13 cellular contexts compared by ENCODE assay signal in the genomic region with DNA sequence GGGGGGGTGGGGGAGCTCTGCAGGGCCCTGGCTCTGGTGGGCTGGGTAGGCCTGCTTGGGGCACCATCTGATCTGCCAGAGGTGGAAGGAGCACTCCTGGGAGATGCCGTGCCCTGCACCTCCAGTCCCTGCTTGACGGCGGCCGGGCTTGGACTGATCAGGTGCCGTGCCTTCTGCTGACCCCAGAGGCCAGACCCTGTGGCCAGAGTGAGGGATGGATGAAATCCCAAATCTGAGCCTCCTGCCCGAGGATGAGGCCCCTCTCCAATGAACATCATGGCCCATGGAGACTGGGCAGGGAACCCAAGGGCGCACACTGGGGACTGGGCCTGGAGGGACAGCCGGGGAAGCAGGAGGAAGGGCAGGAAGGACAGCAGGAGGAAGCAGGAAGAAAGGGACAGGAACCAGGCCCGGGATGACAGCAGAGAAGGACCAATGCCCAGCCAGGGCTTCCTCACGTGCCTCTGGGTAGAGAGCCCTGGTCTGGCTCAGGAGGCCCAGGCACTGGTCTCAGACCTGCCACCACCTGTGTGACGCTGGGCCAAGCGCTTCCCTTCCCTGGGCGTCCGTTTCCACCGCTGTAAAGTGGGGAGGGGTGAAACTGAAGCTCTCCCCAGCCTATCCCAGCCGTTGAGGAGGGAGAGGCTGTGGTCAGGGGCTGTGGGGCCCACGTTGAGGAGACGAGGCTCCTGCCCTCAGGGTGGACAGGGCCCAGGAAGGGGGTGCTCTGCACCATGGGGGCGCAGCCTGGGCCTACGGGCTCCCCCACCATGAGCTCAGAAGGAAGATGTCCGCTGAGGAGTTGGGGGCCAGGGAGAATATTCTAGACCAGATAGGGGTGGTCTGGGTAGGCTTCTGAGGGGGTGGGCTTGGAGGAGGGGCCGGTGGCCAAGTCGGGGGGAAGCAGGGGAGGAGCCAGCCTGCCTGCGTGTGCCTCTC. TPM values are rescaled to one million over a fixed set of nuclear protein-coding genes. Genes with fewer than 3 reads are reported as not detected.
A peak's percentile ranks its signal among the peaks of the same experiment; 100 is the strongest.
DNase-seq lines count a peak whose midpoint lies in the region; ATAC-seq and TF ChIP-seq lines count a peak whose summit lies in the region.
"Had no signal": no experiment of that assay in that cellular context is flagged by ENCODE, and none has a peak within 500 bp of the region (broad histone marks: within the 10 kb centered on the region; RNA-seq: fewer than 3 reads in every experiment).

No MANE protein-coding gene starts in this region.

- H3K4me1 Mint-ChIP-seq in CD8-positive, alpha-beta memory T cell: peaks cover 30 to 67% (median 46%) of the 10 kb centered on the region in 3 donors
- H3K4me1 Mint-ChIP-seq in effector memory CD8-positive, alpha-beta T cell (ENCODE audit: low read depth in 2 of 2): peaks cover 51 to 53% of the 10 kb centered on the region in 2 donors
- no peaks in the 10 kb centered on the region for H3K4me1 Mint-ChIP-seq in progenitor cell of endocrine pancreas (ENCODE audit: low read depth)

- H3K9me3 Mint-ChIP-seq in CD8-positive, alpha-beta memory T cell: no peaks in the 10 kb centered on the region
- no peaks in the 10 kb centered on the region for H3K9me3 Mint-ChIP-seq in effector memory CD8-positive, alpha-beta T cell
- no peaks in the 10 kb centered on the region for H3K9me3 Mint-ChIP-seq in progenitor cell of endocrine pancreas (ENCODE audit: low read depth)

- H3K36me3 ChIP-seq in CD8-positive, alpha-beta memory T cell (ENCODE audit: insufficient read depth, low read length): no peaks in the 10 kb centered on the region
- H3K36me3 ChIP-seq: breast epithelium had no signal

- H3K27me3 ChIP-seq in CD8-positive, alpha-beta memory T cell (ENCODE audit: insufficient read depth, low read length, poor library complexity, severe bottlenecking): no peaks in the 10 kb centered on the region
- H3K27me3 ChIP-seq: breast epithelium had no signal

- peaks cover 83% of the 10 kb centered on the region for H3K4me1 ChIP-seq in CD8-positive, alpha-beta memory T cell (ENCODE audit: insufficient read depth, low read length)
- H3K4me1 ChIP-seq: breast epithelium had no signal

- peaks cover 0 to 3% (median 0%) of the 10 kb centered on the region in 3 donors for H3K36me3 Mint-ChIP-seq in CD8-positive, alpha-beta memory T cell
- peaks cover 35% of the 10 kb centered on the region for H3K36me3 Mint-ChIP-seq in effector memory CD8-positive, alpha-beta T cell (ENCODE audit: insufficient read depth)
- H3K36me3 Mint-ChIP-seq in progenitor cell of endocrine pancreas (ENCODE audit: insufficient read depth): peaks cover 3% of the 10 kb centered on the region

- peak in 2 of 5 donors; percentile 1 to 47 for DNase-seq in CD8-positive, alpha-beta memory T cell
- peak; percentile 25 for DNase-seq in SKM-1 (lab: John Stamatoyannopoulos, UW; ENCODE audit: unreplicated experiment)
- DNase-seq in effector memory CD8-positive, alpha-beta T cell: no peak
- no peak for DNase-seq in progenitor cell of endocrine pancreas (ENCODE audit: low spot score, unreplicated experiment)
- no peak for DNase-seq in NCI-H774 (lab: John Stamatoyannopoulos, UW)
- no peak for DNase-seq in AG08395 (ENCODE audit: low spot score)
- DNase-seq in NCI-H2029 treated with DMSO at 0.1 percent for 48 hours (lab: John Stamatoyannopoulos, UW): no peak
- DNase-seq in GM10248 (ENCODE audit: extremely low spot score): no peak
- DNase-seq: PC-9 had no signal

- no peaks in the 10 kb centered on the region for H3K9me3 ChIP-seq in CD8-positive, alpha-beta memory T cell (ENCODE audit: low read length)
- H3K9me3 ChIP-seq: breast epithelium had no signal

- ATAC-seq in effector memory CD8-positive, alpha-beta T cell (replicated peaks): no peak

- H3K4me3 Mint-ChIP-seq in CD8-positive, alpha-beta memory T cell: peak overlapping the region; percentile 71 to 84 (median 75)
- H3K4me3 Mint-ChIP-seq in effector memory CD8-positive, alpha-beta T cell: peak overlapping the region; percentile 80 to 81
- H3K4me3 Mint-ChIP-seq in progenitor cell of endocrine pancreas (ENCODE audit: low read depth): no peak overlapping the region

- H3K27ac ChIP-seq in CD8-positive, alpha-beta memory T cell (ENCODE audit: low read depth, low read length): no peak overlapping the region
- H3K27ac ChIP-seq: breast epithelium, PC-9 had no signal

- TF ChIP-seq CTCF in progenitor cell of endocrine pancreas (IDR thresholded peaks at IDR 0.05; ENCODE audit: unreplicated experiment): no peak
- no peak for TF ChIP-seq CTCF in GM10248 (IDR thresholded peaks at IDR 0.05; ENCODE audit: control extremely low read depth, extremely low read depth, low read depth, missing control alignments)

- CTCF ChIA-PET in CD8-positive, alpha-beta memory T cell (lab: Charles Lee): interaction anchor here (2.5 kb wide), 1 partner anchor 37 kb away, joined by 6 read pairs; no protein-coding TSS in a partner anchor
- CTCF ChIA-PET in GM10248 (lab: Yijun Ruan, JAX): interaction anchor here (1.0 kb wide), 1 partner anchor 36 kb away, joined by 3 read pairs; no protein-coding TSS in a partner anchor

- H3K27me3 Mint-ChIP-seq in CD8-positive, alpha-beta memory T cell: no peaks in the 10 kb centered on the region
- H3K27me3 Mint-ChIP-seq in effector memory CD8-positive, alpha-beta T cell: no peaks in the 10 kb centered on the region
- no peaks in the 10 kb centered on the region for H3K27me3 Mint-ChIP-seq in progenitor cell of endocrine pancreas

- no peak overlapping the region for H3K4me3 ChIP-seq in CD8-positive, alpha-beta memory T cell (ENCODE audit: low read length)
- H3K4me3 ChIP-seq: breast epithelium, PC-9 had no signal

- POLR2A ChIA-PET in CD8-positive, alpha-beta memory T cell (lab: Charles Lee): interaction anchor here (1.1 kb wide), 1 partner anchor 38 kb away, joined by 7 read pairs; the partner anchor contains the start of gene CAPN10
- POLR2A ChIA-PET in GM10248 (lab: Yijun Ruan, JAX): no interaction called here

- H3K27ac Mint-ChIP-seq in CD8-positive, alpha-beta memory T cell: peak overlapping the region; percentile 91 to 99 (median 97)
- peak overlapping the region; percentile 98 to 99 for H3K27ac Mint-ChIP-seq in effector memory CD8-positive, alpha-beta T cell
- peak overlapping the region; percentile 10 for H3K27ac Mint-ChIP-seq in progenitor cell of endocrine pancreas

RNA-seq across cellular contexts. Expression of gene GPR35, which starts 1.0 kb away (rescaled TPM):
- 1 to 10 TPM; 8.4 to 9.0 TPM for total RNA-seq in CD8-positive, alpha-beta memory T cell
- polyA plus RNA-seq in CD8-positive, alpha-beta memory T cell: 1.9 TPM
- total RNA-seq in progenitor cell of endocrine pancreas: 5.8 and 6.5 TPM in 2 replicates
- total RNA-seq: G401 had no signal

RNA-seq across cellular contexts. Expression of gene CAPN10, which starts 37.7 kb away (rescaled TPM):
- total RNA-seq in CD8-positive, alpha-beta memory T cell: 10 to 100 TPM; 36.1 to 40.5 TPM
- polyA plus RNA-seq in CD8-positive, alpha-beta memory T cell: 19.5 TPM
- total RNA-seq in progenitor cell of endocrine pancreas: 65.5 and 67.2 TPM in 2 replicates

RNA-seq across cellular contexts. Expression of gene RNPEPL1, which starts 56.0 kb away (rescaled TPM):
- 10 to 100 TPM; 55.6 to 61.1 TPM for total RNA-seq in CD8-positive, alpha-beta memory T cell
- 101 TPM for polyA plus RNA-seq in CD8-positive, alpha-beta memory T cell
- 50.8 and 52.2 TPM in 2 replicates for total RNA-seq in progenitor cell of endocrine pancreas

RNA-seq across cellular contexts. Expression of gene AQP12B, which starts 58.4 kb away (rescaled TPM):
- total RNA-seq in CD8-positive, alpha-beta memory T cell: not detected
- polyA plus RNA-seq in CD8-positive, alpha-beta memory T cell: not detected
- total RNA-seq in progenitor cell of endocrine pancreas: not detected in 2 replicates
- total RNA-seq: breast epithelium, G401, liver, PC-9, skeletal muscle tissue had no signal
- polyA plus RNA-seq: liver had no signal

Comparison
In these comparisons a context has a peak if more than half of its experiments do, and no peak if none do; other contexts are left out.
1. H3K27ac Mint-ChIP-seq: peak in every context shown above with its lines; median percentile 98 in effector memory CD8-positive, alpha-beta T cell; 97 in CD8-positive, alpha-beta memory T cell; 10 in progenitor cell of endocrine pancreas.